In genomic region chr4:123856689-123857545, GRCh38 we compare ENCODE assay signal across 8 cellular contexts.
DNase-seq lines count a peak whose midpoint lies in the region; ATAC-seq, FAIRE-seq and TF ChIP-seq lines count a peak whose summit lies in the region.

No MANE protein-coding gene starts in this region.

- H3K9ac ChIP-seq in H1 (replicated peaks in 1 of 4; ENCODE audit: extremely low read depth in 1 of 4, low read depth in 3 of 4, low read length in 3 of 4) (0 out of 7 replicates have a peak overlapping the region, but pooled peaks of 1 of the 4 experiments have one; percentile 16), mesendoderm (ENCODE audit: low read length) (no peak overlapping the region)

- H3K4me2 ChIP-seq in H1 (ENCODE audit: insufficient read depth in 1 of 2, low read depth in 2 of 2, low read length in 2 of 2) (peak overlapping the region in 1 of 2 experiments; percentile 36; a peak in 2 of 4 replicates), mesendoderm (ENCODE audit: low read length) (no peak overlapping the region)

- H3K9me3 ChIP-seq in H1 (ENCODE audit: insufficient read depth in 2 of 2, low read depth in 1 of 2, low read length in 1 of 2) = no peaks in the 10 kb centered on the region

- TF ChIP-seq POLR2A in NB4 (IDR thresholded peaks at IDR 0.05; ENCODE audit: extremely low read depth, insufficient read length) = no peak
- no peak for TF ChIP-seq POLR2A in H1 (IDR thresholded peaks at IDR 0.05; ENCODE audit: control extremely low read depth in 1 of 2, low read depth in 2 of 2, low read length in 2 of 2)

- H2AFZ ChIP-seq in ACC112 (ENCODE audit: low read length, unreplicated experiment) = peak overlapping the region; percentile 96
- H2AFZ ChIP-seq in H1 (ENCODE audit: low read length) = peak overlapping the region; percentile 86; the same call in 1 of the 2 replicates

- FAIRE-seq in H1 (lab: Jason Lieb, UNC) = peak; percentile 95

- H3K36me3 ChIP-seq in ACC112 (ENCODE audit: insufficient read depth, low read length) (no peaks in the 10 kb centered on the region), H1 (ENCODE audit: control insufficient read depth in 2 of 4, insufficient read depth in 4 of 4, low read length in 3 of 4) (no peaks in the 10 kb centered on the region), mesendoderm (ENCODE audit: control insufficient read depth, insufficient read depth, low read length) (no peaks in the 10 kb centered on the region)

- H3K27ac ChIP-seq in ACC112 (ENCODE audit: low read depth, low read length) = peak overlapping the region; percentile 16; the same call in 1 of the 2 replicates
- H3K27ac ChIP-seq in H1 (ENCODE audit: low read depth, low read length) = no peak overlapping the region
- H3K27ac ChIP-seq in mesendoderm (ENCODE audit: low read depth, low read length) = no peak overlapping the region

- no peak overlapping the region for H3K23ac ChIP-seq in H1 (ENCODE audit: insufficient read length)
- H3K23ac ChIP-seq in mesendoderm (ENCODE audit: low read length) = no peak overlapping the region

- WGBS in H1 (ENCODE audit: extremely low coverage in 1 of 2, insufficient coverage in 1 of 2, insufficient read length in 1 of 2, insufficient replicate concordance in 2 of 2, low coverage in 1 of 2, low lambda C conversion rate in 2 of 2, missing lambda C conversion rate in 1 of 2), 2 experiments = 35% methylated on average over 9 of the region's 9 CpGs; no CpG with 5 or more reads in 1 of the 2 experiments
- WGBS in mesendoderm (ENCODE audit: extremely low coverage, insufficient coverage, low lambda C conversion rate) = no CpG with 5 or more reads among the region's 9 CpGs

- H4K5ac ChIP-seq in H1 (ENCODE audit: insufficient read length, low read depth, low read length) (no peak overlapping the region), mesendoderm (ENCODE audit: low read length) (no peak overlapping the region)

- H3K23me2 ChIP-seq in H1 (ENCODE audit: low read depth, low read length) = no peaks in the 10 kb centered on the region

- DNase-seq in NB4 (ENCODE audit: low read depth) (peak; percentile 2), H1 (ENCODE audit: low read depth in 1 of 2, low spot score in 2 of 2) (peak in 1 of 2 experiments; percentile 19), mesendoderm (peak; percentile 86), NCI-H526 (lab: John Stamatoyannopoulos, UW) (no peak), NCI-H2196 treated with DMSO at 0.1 percent for 48 hours (lab: John Stamatoyannopoulos, UW; ENCODE audit: unreplicated experiment) (no peak)
- DNase-seq in activated CD4-positive, alpha-beta T cell treated with anti-CD3 and anti-CD28 coated beads, Interleukin-2, amount 50 U/mL, for 4 hours = no peak

- H2BK15ac ChIP-seq in H1 (ENCODE audit: low read length) (no peak overlapping the region), mesendoderm (replicated peaks; ENCODE audit: low read depth) (no peak overlapping the region)

- H3K14ac ChIP-seq in H1 (ENCODE audit: insufficient read length) = no peak overlapping the region

- H2BK20ac ChIP-seq in H1 (ENCODE audit: low read length) = no peak overlapping the region

- no peaks in the 10 kb centered on the region for H3K27me3 ChIP-seq in ACC112 (ENCODE audit: insufficient read depth, low read length)
- no peaks in the 10 kb centered on the region for H3K27me3 ChIP-seq in H1 (replicated peaks in 1 of 4; ENCODE audit: control insufficient read depth in 3 of 4, extremely low read depth in 1 of 4, insufficient read depth in 3 of 4, low read length in 3 of 4)
- H3K27me3 ChIP-seq in mesendoderm (ENCODE audit: insufficient read depth, low read length, poor library complexity) = no peaks in the 10 kb centered on the region

- CTCF ChIA-PET in H1 (lab: Charles Lee; ENCODE audit: partially characterized antibody) = interaction anchor here (0.6 to 1.1 kb wide), 3 partner anchors 9 to 43 kb away, joined by 3 read pairs; no protein-coding TSS in a partner anchor

- peak overlapping the region; percentile 10 for H3K4me3 ChIP-seq in ACC112 (ENCODE audit: low read depth, low read length)
- H3K4me3 ChIP-seq in NB4 (ENCODE audit: low read depth, low read length) = no peak overlapping the region
- peak overlapping the region in 1 of 4 experiments; percentile 22; a peak in 1 of 8 replicates for H3K4me3 ChIP-seq in H1 (ENCODE audit: extremely low read depth in 1 of 4, insufficient read depth in 2 of 4, low read depth in 3 of 4, low read length in 4 of 4)
- no peak overlapping the region for H3K4me3 ChIP-seq in mesendoderm (ENCODE audit: low read length)

- no peaks in the 10 kb centered on the region for H3K79me2 ChIP-seq in ACC112 (ENCODE audit: control insufficient read depth, insufficient read depth, low read length, unreplicated experiment)
- no peaks in the 10 kb centered on the region for H3K79me2 ChIP-seq in H1 (ENCODE audit: control insufficient read depth in 1 of 2, insufficient read depth in 2 of 2, low read length in 2 of 2)
- no peaks in the 10 kb centered on the region for H3K79me2 ChIP-seq in mesendoderm (ENCODE audit: control insufficient read depth, insufficient read depth, low read length)

- H2BK120ac ChIP-seq in H1 (replicated peaks; ENCODE audit: low read depth, low read length) (no peak overlapping the region), mesendoderm (ENCODE audit: low read depth, low read length) (peak overlapping the region; percentile 28)

- TF ChIP-seq CTCF in NB4 (IDR thresholded peaks at IDR 0.05; ENCODE audit: low read depth, low read length) (no peak), H1 (IDR thresholded peaks at IDR 0.05; ENCODE audit: control extremely low read depth in 1 of 3, insufficient read depth in 1 of 3, low read depth in 1 of 3, low read length in 3 of 3) (peak in 1 of 3 experiments; percentile 30; a peak in 1 of 4 replicates)

- H2AK5ac ChIP-seq in H1 (ENCODE audit: low read depth, low read length) (no peak overlapping the region), mesendoderm (ENCODE audit: low read length) (no peak overlapping the region)

- no peak for ATAC-seq in HG02840 (IDR thresholded peaks at IDR 0.05; ENCODE audit: low FRiP score, unreplicated experiment)

- H2BK12ac ChIP-seq in H1 (ENCODE audit: low read depth, low read length) = no peak overlapping the region

- peak; percentile 3 to 28; a peak in 2 of 4 replicates for TF ChIP-seq RAD21 in H1 (IDR thresholded peaks at IDR 0.05 in 1 of 2, conservative IDR thresholded peaks at IDR 0.05 in 1 of 2; ENCODE audit: low read depth in 2 of 2, low read length in 2 of 2)

- H2BK5ac ChIP-seq in H1 (ENCODE audit: low read depth, low read length) (no peak overlapping the region), mesendoderm (ENCODE audit: low read length) (no peak overlapping the region)

- H3K4me1 ChIP-seq in ACC112 (ENCODE audit: control insufficient read depth, insufficient read depth, low read length, unreplicated experiment) (peaks cover 8% of the 10 kb centered on the region), H1 (replicated peaks in 1 of 4; ENCODE audit: control insufficient read depth in 3 of 4, insufficient read depth in 4 of 4, low read length in 3 of 4) (peaks cover 0 to 7% (median 1%) of the 10 kb centered on the region in 4 experiments; a peak in 2 of 7 replicates), mesendoderm (ENCODE audit: control insufficient read depth, low read depth, low read length) (peaks cover 2% of the 10 kb centered on the region)

- H3K4ac ChIP-seq in H1 (replicated peaks; ENCODE audit: insufficient read length, low read depth, low read length) (no peak overlapping the region), mesendoderm (ENCODE audit: low read depth, low read length) (no peak overlapping the region)

- H4K8ac ChIP-seq in H1 (ENCODE audit: extremely low read depth, insufficient read depth, low read length) (no peak overlapping the region), mesendoderm (ENCODE audit: low read depth, low read length) (no peak overlapping the region)

- no peaks in the 10 kb centered on the region for H3K79me1 ChIP-seq in H1 (ENCODE audit: low read depth, low read length)
- H3K79me1 ChIP-seq in mesendoderm (ENCODE audit: low read length) = no peaks in the 10 kb centered on the region

- H3K56ac ChIP-seq in H1 (replicated peaks; ENCODE audit: insufficient read length, low read depth, low read length) (no peak overlapping the region), mesendoderm (ENCODE audit: low read length) (peak overlapping the region; percentile 49)

- TF ChIP-seq EP300 in H1 (IDR thresholded peaks at IDR 0.05; ENCODE audit: borderline replicate concordance in 1 of 2, low read depth in 2 of 2, low read length in 2 of 2) = no peak

- POLR2A ChIA-PET in H1 (lab: Charles Lee; ENCODE audit: partially characterized antibody) = no interaction called here

- H4K20me1 ChIP-seq in H1 (replicated peaks in 1 of 2; ENCODE audit: control insufficient read depth in 1 of 2, insufficient read depth in 2 of 2, low read length in 2 of 2) = no peaks in the 10 kb centered on the region

- no peak overlapping the region for H3K18ac ChIP-seq in H1 (ENCODE audit: extremely low read depth, low read length)
- H3K18ac ChIP-seq in mesendoderm (ENCODE audit: low read length) = peak overlapping the region; percentile 75

- H4K91ac ChIP-seq in H1 (replicated peaks; ENCODE audit: insufficient read length, low read length) = no peak overlapping the region

TF ChIP-seq in H1, 55 proteins besides CTCF, POLR2A, EP300 and RAD21:
- no peak for TF ChIP-seq CHD1 (IDR thresholded peaks at IDR 0.05; ENCODE audit: low read depth, low read length)
- TF ChIP-seq YY1 (IDR thresholded peaks at IDR 0.05; ENCODE audit: low read depth, low read length) = 0 out of 2 replicates have a peak, but pooled peaks have one; percentile 45
- no peak for TF ChIP-seq BCL11A (IDR thresholded peaks at IDR 0.05; ENCODE audit: low read depth in 2 of 2, low read length in 2 of 2)
- no peak for TF ChIP-seq CBX5 (IDR thresholded peaks at IDR 0.05; ENCODE audit: low read depth, low read length)

Comparison
In these comparisons a context has a peak if more than half of its experiments do, and no peak if none do; other contexts are left out.
1. DNase-seq: peak in NB4 (single experiment) and mesendoderm (single experiment); none in activated CD4-positive, alpha-beta T cell treated with anti-CD3 and anti-CD28 coated beads, Interleukin-2, amount 50 U/mL, for 4 hours (0 of 2), NCI-H526 (0 of 2) and NCI-H2196 treated with DMSO at 0.1 percent for 48 hours (single experiment).